ENCODE assay signal across 22 cellular contexts in the genomic region with DNA sequence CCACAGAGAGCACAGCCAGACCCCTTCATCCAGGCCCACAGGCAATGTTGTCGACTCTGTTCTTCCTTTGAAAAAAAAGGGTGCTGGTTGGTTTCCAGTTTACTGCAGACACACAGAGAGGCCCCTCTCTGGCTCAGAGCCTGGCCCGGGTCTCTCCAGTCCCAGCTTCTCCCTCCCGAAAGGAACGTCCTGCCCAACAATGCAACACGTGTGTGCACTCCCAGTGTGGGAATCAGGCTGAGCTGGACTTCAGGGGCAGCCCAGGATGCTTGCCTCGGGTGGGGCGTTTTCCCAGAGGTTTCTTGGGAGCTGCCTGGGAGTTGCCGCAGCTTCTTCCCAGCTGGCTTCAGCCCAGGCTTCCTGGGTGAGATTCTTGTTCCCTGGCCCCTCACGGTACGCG. TPM values are rescaled to one million over a fixed set of nuclear protein-coding genes. Genes with fewer than 3 reads are reported as not detected.
"Had no signal": no experiment of that assay in that cellular context is flagged by ENCODE, and none has a peak within 500 bp of the region (broad histone marks: within the 10 kb centered on the region; RNA-seq: fewer than 3 reads in every experiment).

No MANE protein-coding gene starts in this region.

- ATAC-seq: left colon; lower lobe of right lung; stimulated activated naive CD8-positive, alpha-beta T cell treated with anti-CD3 and anti-CD28 coated beads, Interleukin-15, Interleukin-2, amounts not matched to agents 100 U/mL and 50 U/mL, for 24 hours had no signal

- DNase-seq: activated CD4-positive, alpha-beta memory T cell treated with anti-CD3 and anti-CD28 coated beads, Interleukin-2, amount 10 ng/mL, durations not matched to agents 7 days and 5 days; activated CD4-positive, alpha-beta T cell treated with anti-CD3 and anti-CD28 coated beads for 48 hours; activated CD4-positive, CD25-positive, alpha-beta regulatory T cell; activated naive CD4-positive, alpha-beta T cell treated with Interleukin-2 at 50 U/mL for 16 hours; activated naive CD8-positive, alpha-beta T cell treated with anti-CD3 and anti-CD28 coated beads, Interleukin-2, amount 10 ng/mL, durations not matched to agents 7 days and 5 days; activated T-cell treated with anti-CD3 and anti-CD28 coated beads, Interleukin-2, amount 50 U/mL, for 1 hour; brain microvascular endothelial cell; foreskin fibroblast; islet precursor cell; left colon; lower lobe of right lung; nephron progenitor cell; occipital lobe; stimulated activated naive CD8-positive, alpha-beta T cell treated with anti-CD3 and anti-CD28 coated beads, Interleukin-15, Interleukin-2, amounts not matched to agents 100 U/mL and 50 U/mL, for 24 hours; T-helper 1 cell; T1000; uterus had no signal

- H3K4me3 ChIP-seq: coronary artery, lower lobe of right lung, skin epidermis, tibial nerve, uterus had no signal

- H3K27ac ChIP-seq: brain microvascular endothelial cell, coronary artery, lower lobe of right lung, skin epidermis, uterus had no signal

RNA-seq across cellular contexts. Expression of a gene that starts 4.6 kb away (rescaled TPM):
- total RNA-seq: activated CD4-positive, alpha-beta memory T cell treated with anti-CD3 and anti-CD28 coated beads, Interleukin-2, amount 10 ng/mL, durations not matched to agents 7 days and 5 days; activated naive CD8-positive, alpha-beta T cell treated with anti-CD3 and anti-CD28 coated beads, Interleukin-2, amount 10 ng/mL, durations not matched to agents 7 days and 5 days; activated T-helper 2 cell treated with anti-CD3 and anti-CD28 coated beads, Interferon-gamma antibody, Interleukin-2, Interleukin-4, amounts not matched to agents 10 μg/mL and 5 μg/mL and 100 μg/mL, durations not matched to agents 14 hours and 24 hours and 36 hours; lower lobe of right lung; posterior vena cava had no signal

RNA-seq across cellular contexts. Expression of a gene that starts 23.1 kb away (rescaled TPM):
- total RNA-seq: activated CD4-positive, alpha-beta memory T cell treated with anti-CD3 and anti-CD28 coated beads, Interleukin-2, amount 10 ng/mL, durations not matched to agents 7 days and 5 days; activated naive CD8-positive, alpha-beta T cell treated with anti-CD3 and anti-CD28 coated beads, Interleukin-2, amount 10 ng/mL, durations not matched to agents 7 days and 5 days; activated T-helper 2 cell treated with anti-CD3 and anti-CD28 coated beads, Interferon-gamma antibody, Interleukin-2, Interleukin-4, amounts not matched to agents 10 μg/mL and 5 μg/mL and 100 μg/mL, durations not matched to agents 14 hours and 24 hours and 36 hours; occipital lobe; posterior vena cava; uterus had no signal

RNA-seq across cellular contexts. Expression of a gene that starts 34.2 kb away (rescaled TPM):
- total RNA-seq: activated CD4-positive, alpha-beta memory T cell treated with anti-CD3 and anti-CD28 coated beads, Interleukin-2, amount 10 ng/mL, durations not matched to agents 7 days and 5 days; activated T-helper 2 cell treated with anti-CD3 and anti-CD28 coated beads, Interferon-gamma antibody, Interleukin-2, Interleukin-4, amounts not matched to agents 10 μg/mL and 5 μg/mL and 100 μg/mL, durations not matched to agents 14 hours and 24 hours and 36 hours; left colon; lower lobe of right lung had no signal
